Comparison of ENCODE assay signal across 17 cellular contexts in genomic region chr7:39265912-39266591, GRCh38.
DNase-seq lines count a peak whose midpoint lies in the region; TF ChIP-seq lines count a peak whose summit lies in the region.
"Had no signal": no experiment of that assay in that cellular context is flagged by ENCODE, and none has a peak within 500 bp of the region (broad histone marks: within the 10 kb centered on the region; RNA-seq: fewer than 3 reads in every experiment).

No MANE protein-coding gene starts in this region.

- H3K4me3 Mint-ChIP-seq in CD14-positive monocyte = no peak overlapping the region

- H3K4me1 Mint-ChIP-seq in CD14-positive monocyte = no peaks in the 10 kb centered on the region

- H3K27ac Mint-ChIP-seq in CD14-positive monocyte = no peak overlapping the region

- peaks cover 0 to 2% (median 0%) of the 10 kb centered on the region in 7 donors for H3K9me3 Mint-ChIP-seq in CD14-positive monocyte

- 37% methylated on average over 5 of the region's 6 CpGs for WGBS in HUES64

- H3K4me3 ChIP-seq in HUES64 (ENCODE audit: low read length) = no peak overlapping the region
- peak overlapping the region; percentile 19 for H3K4me3 ChIP-seq in iPS-18a (ENCODE audit: low read length)

- intact Hi-C loops in CD14-positive monocyte (cut with micrococcal nuclease) = no loop called here

- no peak overlapping the region for H3K9ac ChIP-seq in HUES64 (ENCODE audit: low read depth, low read length)
- no peak overlapping the region for H3K9ac ChIP-seq in iPS-18a (ENCODE audit: low read length)

- no peak for TF ChIP-seq CTCF in CD14-positive monocyte (IDR thresholded peaks at IDR 0.05)

- H3K4me1 ChIP-seq in HUES64 (ENCODE audit: insufficient read depth, low read length) (peaks cover 24% of the 10 kb centered on the region), iPS-18a (ENCODE audit: control insufficient read depth, low read depth, low read length) (peaks cover 23% of the 10 kb centered on the region)

- H3K27ac ChIP-seq in HUES64 (ENCODE audit: low read depth, low read length) (peak overlapping the region; percentile 70; the same call in 1 of the 2 replicates), iPS-18a (ENCODE audit: low read length) (no peak overlapping the region)

- H3K36me3 ChIP-seq in HUES64 (ENCODE audit: insufficient read depth, low read length) (no peaks in the 10 kb centered on the region), iPS-18a (ENCODE audit: control insufficient read depth, low read depth, low read length) (no peaks in the 10 kb centered on the region)

- DNase-seq in astrocyte of the hippocampus (ENCODE audit: low read depth, low spot score) = peak; percentile 14
- DNase-seq in NCI-H774 (lab: John Stamatoyannopoulos, UW) = no peak
- DNase-seq in MV-4-11 (lab: John Stamatoyannopoulos, UW) = no peak
- DNase-seq in CD14-positive monocyte (ENCODE audit: low spot score) = no peak
- no peak for DNase-seq in NCI-H446 treated with DMSO at 0.1 percent for 48 hours (lab: John Stamatoyannopoulos, UW)
- DNase-seq: C1 segment of cervical spinal cord; DMS 273 treated with DMSO at 0.1 percent for 48 hours; GF-D8; KG1; NCI-H1417 treated with DMSO at 0.1 percent for 48 hours; NCI-H187 treated with DMSO at 0.1 percent for 48 hours; NCI-H226; NCI-H524 treated with DMSO at 0.1 percent for 48 hours; NK-92 treated with Interleukin-12 subunit alpha and Interleukin-12 subunit beta, amount 100 ng/mL, for 24 hours; SW 1271 had no signal

- H3K9me3 ChIP-seq in HUES64 (ENCODE audit: insufficient read depth, low read depth, low read length) (no peaks in the 10 kb centered on the region), iPS-18a (ENCODE audit: control insufficient read depth, low read depth, low read length) (no peaks in the 10 kb centered on the region)

- H3K27me3 ChIP-seq in HUES64 (ENCODE audit: insufficient read depth, low read length) (no peaks in the 10 kb centered on the region), iPS-18a (ENCODE audit: control insufficient read depth, insufficient read depth, low read length) (no peaks in the 10 kb centered on the region)

- no peaks in the 10 kb centered on the region for H3K36me3 Mint-ChIP-seq in CD14-positive monocyte

- H3K27me3 Mint-ChIP-seq in CD14-positive monocyte (ENCODE audit: low read depth in 3 of 3) = peaks cover 0 to 2% (median 0%) of the 10 kb centered on the region in 3 donors
